15 cellular contexts compared by ENCODE assay signal in the genomic region with DNA sequence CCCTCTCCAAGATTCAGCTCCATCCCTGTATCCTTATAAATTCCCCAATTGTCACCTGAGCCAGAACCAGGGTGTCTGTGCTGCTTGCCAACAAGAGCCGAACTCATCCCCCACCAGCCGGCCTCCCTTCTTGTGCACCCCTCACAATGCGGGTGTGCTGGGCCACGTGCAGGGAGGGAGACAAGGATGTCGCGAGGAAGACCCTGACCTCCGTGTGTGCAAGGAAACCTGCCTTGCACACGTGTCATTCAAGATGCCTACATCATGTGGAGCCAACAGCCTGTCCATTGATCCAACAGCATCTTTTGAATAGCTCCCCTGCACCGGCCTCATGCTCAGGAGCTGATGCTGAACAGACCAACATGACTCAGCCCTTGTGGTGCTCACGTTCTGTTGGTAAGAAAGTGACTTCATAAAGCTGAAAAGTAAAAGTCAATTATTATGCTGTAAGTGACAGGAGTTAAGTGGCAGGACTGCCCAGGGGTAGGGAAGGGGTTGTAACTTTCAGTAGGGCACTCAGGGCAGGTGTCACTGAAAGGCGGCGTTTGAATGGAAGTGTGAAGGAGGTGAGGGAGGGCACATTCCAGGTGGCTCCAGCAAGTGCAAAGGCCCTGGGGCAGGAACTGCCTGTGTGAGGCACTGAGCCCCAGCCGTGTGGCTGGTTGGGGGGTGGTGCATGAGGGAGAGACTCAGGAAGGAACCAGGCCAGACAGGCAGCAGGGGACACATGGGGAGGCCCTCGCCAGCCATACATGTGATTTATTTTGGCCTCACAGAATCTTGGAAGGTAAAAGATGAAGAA.
"Had no signal": no experiment of that assay in that cellular context is flagged by ENCODE, and none has a peak within 500 bp of the region (broad histone marks: within the 10 kb centered on the region; RNA-seq: fewer than 3 reads in every experiment).

No MANE protein-coding gene starts in this region.

- FAIRE-seq: islet of Langerhans had no signal

- H3K36me3 ChIP-seq: ovary had no signal

- H3K4me3 ChIP-seq: ovary, testis had no signal

- H3K27me3 ChIP-seq: ovary, testis had no signal

- H3K9me3 ChIP-seq: ovary, testis had no signal

- ATAC-seq: activated CD8-positive, alpha-beta T cell treated with anti-CD3 and anti-CD28 coated beads for 36 hours; natural killer cell treated with Interleukin-12 subunit alpha and Interleukin-12 subunit beta and Interleukin-15 and Interleukin-18, amount 100 ng/mL, for 72 hours; stimulated activated naive CD8-positive, alpha-beta T cell treated with anti-CD3 and anti-CD28 coated beads, Interleukin-15, amount 100 ng/mL, for 72 hours had no signal

- DNase-seq: activated CD8-positive, alpha-beta memory T cell treated with anti-CD3 and anti-CD28 coated beads, Interleukin-2, amount 50 U/mL, for 4 hours; activated CD8-positive, alpha-beta T cell treated with anti-CD3 and anti-CD28 coated beads for 36 hours; activated naive CD4-positive, alpha-beta T cell treated with anti-CD3 and anti-CD28 coated beads for 36 hours; central memory CD4-positive, alpha-beta T cell; dermis blood vessel endothelial cell; endodermal cell; erythroblast; stimulated activated CD4-positive, alpha-beta T cell treated with anti-CD3 and anti-CD28 coated beads, Interleukin-15, amount 100 ng/mL, for 24 hours; stimulated activated CD4-positive, alpha-beta T cell treated with anti-CD3 and anti-CD28 coated beads, Interleukin-4, amount 100 ng/mL, for 24 hours; stimulated activated naive CD8-positive, alpha-beta T cell treated with anti-CD3 and anti-CD28 coated beads, Interleukin-15, amount 100 ng/mL, for 72 hours; T-helper 9 cell; testis had no signal

- H3K27ac ChIP-seq: ovary, testis had no signal
